8 cellular contexts compared by ENCODE assay signal in the genomic region with DNA sequence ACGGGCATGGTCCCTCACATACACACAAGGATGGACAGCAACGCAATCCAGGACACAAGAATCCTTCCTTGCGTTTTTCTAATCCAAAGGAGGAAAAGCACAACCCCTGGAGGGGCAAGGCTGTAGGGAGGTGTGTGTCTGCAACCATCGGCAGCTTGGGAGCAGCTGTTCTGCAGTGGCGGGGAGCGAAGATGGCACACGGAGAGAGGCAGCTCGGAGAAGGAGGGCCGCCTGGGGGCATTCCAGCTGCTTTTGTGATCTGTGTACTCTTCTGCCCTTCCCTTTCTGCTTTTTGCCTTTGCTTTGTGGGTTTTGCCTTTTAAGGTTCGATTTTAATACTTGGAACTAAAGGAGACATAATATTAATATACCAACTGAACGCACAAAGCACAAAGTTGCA.
"Had no signal": no experiment of that assay in that cellular context is flagged by ENCODE, and none has a peak within 500 bp of the region (broad histone marks: within the 10 kb centered on the region; RNA-seq: fewer than 3 reads in every experiment).

No MANE protein-coding gene starts in this region.

- H3K4me3 ChIP-seq: GM23248, HAP-1, K562 had no signal

- H2AFZ ChIP-seq: GM23248 had no signal

- H3K27ac ChIP-seq: GM23248, HL-60 had no signal

- H3K36me3 ChIP-seq: HAP-1 had no signal

- ATAC-seq: HCT116, K562 had no signal

- FAIRE-seq: K562 had no signal

- DNase-seq: GM23248, GOT3, H7, IMR-90 had no signal
